9 cellular contexts compared by ENCODE assay signal in genomic region chr12:116609715-116610114, GRCh38. TPM values are rescaled to one million over a fixed set of nuclear protein-coding genes. Genes with fewer than 3 reads are reported as not detected.
A peak's percentile ranks its signal among the peaks of the same experiment; 100 is the strongest.
DNase-seq lines count a peak whose midpoint lies in the region; ATAC-seq, FAIRE-seq and TF ChIP-seq lines count a peak whose summit lies in the region.
"Had no signal": no experiment of that assay in that cellular context is flagged by ENCODE, and none has a peak within 500 bp of the region (broad histone marks: within the 10 kb centered on the region; RNA-seq: fewer than 3 reads in every experiment).

No MANE protein-coding gene starts in this region.

- TF ChIP-seq POLR2A in HCT116 (IDR thresholded peaks at IDR 0.05; ENCODE audit: borderline replicate concordance, extremely low read depth, insufficient read depth, insufficient read length) (no peak), H54 (IDR thresholded peaks at IDR 0.05; ENCODE audit: low read depth, low read length) (no peak)

- no TSS peak for BruUV-seq in HCT116 (replicated peaks; lab: Mats Ljungman, UMichigan)

- intact Hi-C loops in HCT116 (cut with micrococcal nuclease), result loop anchor here (10.0 kb wide), 1 partner anchor 545 kb away; no protein-coding TSS in a partner anchor
- intact Hi-C loops in lower lobe of right lung (cut with DNase I), result loop anchor here (10.0 kb wide), 1 partner anchor 45 kb away; no protein-coding TSS in a partner anchor

- TF ChIP-seq RAD21 in HCT116 (IDR thresholded peaks at IDR 0.05; ENCODE audit: low read depth), result peak; percentile 68

- no peaks in the 10 kb centered on the region for H3K9me2 ChIP-seq in HCT116 (ENCODE audit: insufficient read depth)

- H3K4me1 ChIP-seq in BLaER1 treated with 17β-estradiol and CSF1 and Interleukin-3, amounts not matched to agents 10 nM and 100 nM, result peaks cover 13 to 47% (median 30%) of the 10 kb centered on the region in 10 experiments
- H3K4me1 ChIP-seq in HCT116 (ENCODE audit: control insufficient read depth in 1 of 2, insufficient read depth in 2 of 2, low read length in 2 of 2) (peaks cover 15 to 33% of the 10 kb centered on the region in 2 experiments), lower lobe of right lung (peaks cover 8% of the 10 kb centered on the region)

- DNase-seq in HCT116 (ENCODE audit: low read depth, low spot score), result no peak
- peak; percentile 6 for DNase-seq in activated CD4-positive, alpha-beta T cell treated with anti-CD3 and anti-CD28 coated beads, Interleukin-2, amount 50 U/mL, for 1 hour
- no peak for DNase-seq in lower lobe of right lung
- no peak for DNase-seq in HuH-7 (ENCODE audit: low spot score)
- no peak for DNase-seq in DMS114 treated with DMSO at 0.1 percent for 48 hours (lab: John Stamatoyannopoulos, UW; ENCODE audit: unreplicated experiment)
- DNase-seq in NCI-H2107 treated with DMSO at 0.1 percent for 48 hours (lab: John Stamatoyannopoulos, UW; ENCODE audit: unreplicated experiment), result no peak
- DNase-seq in H54 (ENCODE audit: insufficient read length, low spot score), result no peak

- TF ChIP-seq CTCF in HCT116 (IDR thresholded peaks at IDR 0.05 in 2 of 3, conservative IDR thresholded peaks at IDR 0.05 in 1 of 3; ENCODE audit: borderline replicate concordance in 1 of 3, insufficient read depth in 1 of 3, low read depth in 2 of 3, low read length in 2 of 3), result peak; percentile 42 to 61 (median 61); a peak in 5 of 6 replicates
- peak; percentile 35 for TF ChIP-seq CTCF in lower lobe of right lung (IDR thresholded peaks at IDR 0.05)

- FAIRE-seq in H54 (lab: Jason Lieb, UNC), result no peak

- no peaks in the 10 kb centered on the region for H4K20me1 ChIP-seq in BLaER1 treated with 17β-estradiol and CSF1 and Interleukin-3, amounts not matched to agents 10 nM and 100 nM
- H4K20me1 ChIP-seq in HCT116 (ENCODE audit: insufficient read depth), result no peaks in the 10 kb centered on the region

- H3K36me3 ChIP-seq in BLaER1 treated with 17β-estradiol and CSF1 and Interleukin-3, amounts not matched to agents 10 nM and 100 nM, result no peaks in the 10 kb centered on the region
- no peaks in the 10 kb centered on the region for H3K36me3 ChIP-seq in HCT116 (ENCODE audit: control insufficient read depth in 1 of 2, insufficient read depth in 2 of 2, low read length in 2 of 2)
- no peaks in the 10 kb centered on the region for H3K36me3 ChIP-seq in lower lobe of right lung

- peak overlapping the region in 6 of 11 experiments; percentile 2 to 41 (median 12); a peak in 4 of 22 replicates for H3K9ac ChIP-seq in BLaER1 treated with 17β-estradiol and CSF1 and Interleukin-3, amounts not matched to agents 10 nM and 100 nM
- H3K9ac ChIP-seq in HCT116 (ENCODE audit: low read length), result no peak overlapping the region

- no peaks in the 10 kb centered on the region for H3K27me3 ChIP-seq in BLaER1 treated with 17β-estradiol and CSF1 and Interleukin-3, amounts not matched to agents 10 nM and 100 nM
- no peaks in the 10 kb centered on the region for H3K27me3 ChIP-seq in HCT116 (ENCODE audit: insufficient read depth, low read length)
- no peaks in the 10 kb centered on the region for H3K27me3 ChIP-seq in lower lobe of right lung (ENCODE audit: low read depth)

- H3K9me3 ChIP-seq in BLaER1 treated with 17β-estradiol and CSF1 and Interleukin-3, amounts not matched to agents 10 nM and 100 nM (replicated peaks in 1 of 11), result peaks cover 0 to 33% (median 23%) of the 10 kb centered on the region in 11 experiments; a peak in 20 of 22 replicates
- no peaks in the 10 kb centered on the region for H3K9me3 ChIP-seq in HCT116 (ENCODE audit: control insufficient read depth in 1 of 2, insufficient read depth in 1 of 2, low read depth in 1 of 2, low read length in 2 of 2)
- no peaks in the 10 kb centered on the region for H3K9me3 ChIP-seq in lower lobe of right lung

- no peaks in the 10 kb centered on the region for H3K79me2 ChIP-seq in HCT116 (ENCODE audit: insufficient read depth, low read length)

- ATAC-seq in HCT116, result peak; percentile 73
- no peak for ATAC-seq in lower lobe of right lung

- POLR2A ChIA-PET in HCT116 (lab: Charles Lee), result interaction anchor here (1.2 kb wide), 1 partner anchor 103 kb away, joined by 3 read pairs; no protein-coding TSS in a partner anchor

- H2AFZ ChIP-seq in HCT116 (ENCODE audit: low read depth, low read length, poor library complexity, severe bottlenecking), result peak overlapping the region; percentile 34

- no peak overlapping the region for H3K4me3 ChIP-seq in BLaER1 treated with 17β-estradiol and CSF1 and Interleukin-3, amounts not matched to agents 10 nM and 100 nM
- H3K4me3 ChIP-seq in HCT116 (replicated peaks in 1 of 2; ENCODE audit: low read depth in 1 of 2, low read length in 2 of 2) (no peak overlapping the region), lower lobe of right lung (no peak overlapping the region)
- H3K4me3 ChIP-seq: skin epidermis had no signal

- CTCF ChIA-PET in HCT116 (lab: Charles Lee), result interaction anchor here (0.7 to 1.8 kb wide), 10 partner anchors 11 to 687 kb away, joined by 3 to 9 read pairs (median 3); no protein-coding TSS in a partner anchor

- H3K27ac ChIP-seq in BLaER1 treated with 17β-estradiol and CSF1 and Interleukin-3, amounts not matched to agents 10 nM and 100 nM, result peak overlapping the region in 10 of 11 experiments; percentile 2 to 66 (median 52); a peak in 16 of 22 replicates
- H3K27ac ChIP-seq in HCT116 (ENCODE audit: low read depth, low read length) (no peak overlapping the region), lower lobe of right lung (no peak overlapping the region)

- RAD21 ChIA-PET in HCT116 (lab: Charles Lee; ENCODE audit: low non-redundant PET in 1 of 2, low total read pairs in 2 of 2, uncharacterized antibody in 2 of 2, unreplicated experiment in 2 of 2), result interaction anchor here in 1 of 2 experiments (0.7 kb wide), 1 partner anchor 99 kb away, joined by 3 read pairs; no protein-coding TSS in a partner anchor

- H3K4me2 ChIP-seq in BLaER1 treated with 17β-estradiol and CSF1 and Interleukin-3, amounts not matched to agents 10 nM and 100 nM, result peak overlapping the region; percentile 19 to 64 (median 43)
- peak overlapping the region; percentile 34; the same call in 1 of the 2 replicates for H3K4me2 ChIP-seq in HCT116 (ENCODE audit: low read length)

TF ChIP-seq in HCT116, 20 proteins besides CTCF, POLR2A, EP300 and RAD21:
- TF ChIP-seq CBX3 (IDR thresholded peaks at IDR 0.05; ENCODE audit: low read depth), result no peak
- TF ChIP-seq SRF (IDR thresholded peaks at IDR 0.05; ENCODE audit: low read depth), result peak; percentile 64; the same call in 1 of the 2 replicates
- TF ChIP-seq ATF3 (IDR thresholded peaks at IDR 0.05), result no peak
- no peak for TF ChIP-seq ZFX (IDR thresholded peaks at IDR 0.05)

RNA-seq across cellular contexts. Expression of gene MAP1LC3B2, which starts 50.5 kb away (rescaled TPM):
- 4.7 TPM for total RNA-seq in HCT116 (2021; ENCODE audit: unreplicated experiment)
- 12.0 and 15.5 TPM in 2 replicates for polyA plus RNA-seq in HCT116 (2012)
- total RNA-seq in lower lobe of right lung, result 1.9 TPM

Comparison
In these comparisons a context has a peak if more than half of its experiments do, and no peak if none do; other contexts are left out.
1. H3K27ac ChIP-seq: peak in BLaER1 treated with 17β-estradiol and CSF1 and Interleukin-3, amounts not matched to agents 10 nM and 100 nM (10 of 11); none in HCT116 (single experiment) and lower lobe of right lung (single experiment).